3 cellular contexts compared by ENCODE assay signal in genomic region chr5:128951301-128951700, GRCh38. TPM values are rescaled to one million over a fixed set of nuclear protein-coding genes. Genes with fewer than 3 reads are reported as not detected.
"Had no signal": no experiment of that assay in that cellular context is flagged by ENCODE, and none has a peak within 500 bp of the region (broad histone marks: within the 10 kb centered on the region; RNA-seq: fewer than 3 reads in every experiment).

No MANE protein-coding gene starts in this region.

RNA-seq across cellular contexts. Expression of gene SLC27A6, which starts 14.0 kb away (rescaled TPM):
- total RNA-seq: LHCN-M2, M059J, NCI-H460 had no signal
